ENCODE assay signal across 12 cellular contexts in genomic region chr3:17157713-17158112, GRCh38.
DNase-seq lines count a peak whose midpoint lies in the region; ATAC-seq and TF ChIP-seq lines count a peak whose summit lies in the region.
"Had no signal": no experiment of that assay in that cellular context is flagged by ENCODE, and none has a peak within 500 bp of the region (broad histone marks: within the 10 kb centered on the region; RNA-seq: fewer than 3 reads in every experiment).

No MANE protein-coding gene starts in this region.

- peak overlapping the region; percentile 50 to 94 (median 83) for H3K27ac ChIP-seq in heart left ventricle
- H3K27ac ChIP-seq: SK-N-MC had no signal

- peaks cover 8% of the 10 kb centered on the region for H3K9me3 Mint-ChIP-seq in activated T-cell treated with anti-CD3 and anti-CD28 coated beads, Interleukin-2, amount 50 U/mL, for 4 hours

- TF ChIP-seq CTCF in heart left ventricle (IDR thresholded peaks at IDR 0.05): no peak

- H3K36me3 ChIP-seq in adipocyte (ENCODE audit: control insufficient read depth, insufficient read depth, low read length, severe bottlenecking) (peaks cover 40% of the 10 kb centered on the region), heart left ventricle (peaks cover 0 to 76% (median 39%) of the 10 kb centered on the region in 9 donors)

- TF ChIP-seq POLR2A in heart left ventricle (IDR thresholded peaks at IDR 0.05): no peak

- intact Hi-C loops in heart left ventricle (cut with DNase I): loop anchor here in 2 of 10 donors (10.0 kb wide), 2 partner anchors 113 to 273 kb away; partner anchors contain the start of gene PLCL2 (in 1 of the 2)

- H3K4me1 ChIP-seq in adipocyte (ENCODE audit: control insufficient read depth, insufficient read depth, low read length) (peaks cover 6% of the 10 kb centered on the region), heart left ventricle (peaks cover 0 to 55% (median 13%) of the 10 kb centered on the region in 12 donors)

- H3K4me1 Mint-ChIP-seq in activated T-cell treated with anti-CD3 and anti-CD28 coated beads, Interleukin-2, amount 50 U/mL, for 4 hours (ENCODE audit: low read depth): peaks cover 11% of the 10 kb centered on the region

- H3K9ac ChIP-seq in adipocyte (ENCODE audit: low read length): no peak overlapping the region

- no peaks in the 10 kb centered on the region for H3K27me3 Mint-ChIP-seq in activated T-cell treated with anti-CD3 and anti-CD28 coated beads, Interleukin-2, amount 50 U/mL, for 4 hours (ENCODE audit: low read depth)

- H3K9me3 ChIP-seq in adipocyte (ENCODE audit: control insufficient read depth, low read length): peaks cover 11% of the 10 kb centered on the region
- peaks cover 0 to 20% (median 8%) of the 10 kb centered on the region in 12 donors for H3K9me3 ChIP-seq in heart left ventricle

- ATAC-seq in heart left ventricle: peak; percentile 42 to 77 (median 68)
- no peak for ATAC-seq in HG03159 (IDR thresholded peaks at IDR 0.05; ENCODE audit: unreplicated experiment)
- ATAC-seq in activated T-cell treated with anti-CD3 and anti-CD28 coated beads, Interleukin-2, amount 50 U/mL, for 4 hours: no peak
- ATAC-seq: activated naive CD4-positive, alpha-beta T cell treated with anti-CD3 and anti-CD28 coated beads, Interleukin-2, amount 50 U/mL, for 72 hours; CD8-positive, alpha-beta T cell; stimulated activated naive CD8-positive, alpha-beta T cell treated with anti-CD3 and anti-CD28 coated beads, Interleukin-15, Interleukin-2, amounts not matched to agents 100 U/mL and 50 U/mL, for 24 hours had no signal

- DNase-seq in ELR (ENCODE audit: low read depth): peak; percentile 35
- peak; percentile 16 for DNase-seq in adipocyte (ENCODE audit: low read depth)
- peak in 2 of 5 donors; percentile 57 to 58 for DNase-seq in heart left ventricle
- peak; percentile 78 for DNase-seq in smooth muscle cell of the brain vasculature (ENCODE audit: low read depth, low spot score)
- no peak for DNase-seq in NCI-H1092 treated with DMSO at 0.1 percent for 48 hours (lab: John Stamatoyannopoulos, UW)
- no peak for DNase-seq in activated T-cell treated with anti-CD3 and anti-CD28 coated beads, Interleukin-2, amount 50 U/mL, for 4 hours
- DNase-seq: CD8-positive, alpha-beta T cell; stimulated activated naive CD8-positive, alpha-beta T cell treated with anti-CD3 and anti-CD28 coated beads, Interleukin-15, Interleukin-2, amounts not matched to agents 100 U/mL and 50 U/mL, for 24 hours had no signal

- 30 to 50% (median 37%) methylated on average over 2 of the region's 2 CpGs for WGBS in heart left ventricle, 4 donors

- H3K36me3 Mint-ChIP-seq in activated T-cell treated with anti-CD3 and anti-CD28 coated beads, Interleukin-2, amount 50 U/mL, for 4 hours (ENCODE audit: insufficient read depth): peaks cover 19% of the 10 kb centered on the region

- H3K4me3 Mint-ChIP-seq in activated T-cell treated with anti-CD3 and anti-CD28 coated beads, Interleukin-2, amount 50 U/mL, for 4 hours: no peak overlapping the region
- H3K4me3 Mint-ChIP-seq: CD8-positive, alpha-beta T cell had no signal

- no peak overlapping the region for H3K4me3 ChIP-seq in adipocyte (ENCODE audit: low read length)
- H3K4me3 ChIP-seq in heart left ventricle: no peak overlapping the region
- H3K4me3 ChIP-seq: coronary artery, SK-N-MC had no signal

- H3K27me3 ChIP-seq in adipocyte (replicated peaks; ENCODE audit: control insufficient read depth, insufficient read depth, low read length) (no peaks in the 10 kb centered on the region), heart left ventricle (no peaks in the 10 kb centered on the region)

Comparison
In these comparisons a context has a peak if more than half of its experiments do, and no peak if none do; other contexts are left out.
1. DNase-seq: peak in ELR (single experiment), adipocyte (single experiment) and smooth muscle cell of the brain vasculature (single experiment); none in NCI-H1092 treated with DMSO at 0.1 percent for 48 hours (single experiment) and activated T-cell treated with anti-CD3 and anti-CD28 coated beads, Interleukin-2, amount 50 U/mL, for 4 hours (single experiment).
2. ATAC-seq: peak in heart left ventricle (4 of 4); none in HG03159 (single experiment) and activated T-cell treated with anti-CD3 and anti-CD28 coated beads, Interleukin-2, amount 50 U/mL, for 4 hours (0 of 2).